Comparison of ENCODE assay signal across 1 cellular context in the genomic region with DNA sequence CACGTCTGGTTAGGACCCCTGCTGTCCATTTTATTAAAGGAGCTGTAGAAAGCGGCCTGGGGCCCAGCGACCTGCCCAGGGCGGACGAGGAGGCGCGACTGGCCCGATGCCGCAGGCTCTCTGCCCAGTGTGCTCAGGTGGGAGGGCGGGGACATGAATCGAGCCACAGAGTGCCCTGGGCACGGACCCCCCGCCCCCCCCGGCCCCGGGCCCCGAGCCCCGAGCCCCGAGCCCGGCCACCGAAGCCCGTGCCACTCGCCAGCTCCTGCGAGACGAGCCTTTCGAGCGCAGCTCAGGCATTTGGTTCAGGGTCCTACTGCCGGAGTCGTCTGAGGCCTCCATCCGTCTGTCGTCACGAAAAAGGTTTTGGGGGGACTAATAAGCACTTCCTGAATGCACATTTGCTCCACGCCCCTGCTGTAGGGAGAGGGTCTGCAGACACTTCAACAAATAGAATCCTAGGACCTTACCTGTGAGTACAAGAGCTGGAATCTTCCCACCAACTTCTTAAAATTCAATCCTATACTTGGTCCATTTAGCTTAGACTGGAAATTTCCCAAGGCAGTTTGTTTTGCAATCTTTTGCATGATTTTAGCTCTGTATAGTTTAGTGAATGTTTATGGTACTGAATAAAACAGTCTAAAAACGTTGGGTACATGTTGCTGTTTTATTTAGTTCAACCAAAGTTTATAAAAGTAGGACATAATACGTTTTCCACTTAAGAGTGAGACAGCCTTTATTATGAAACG.
A peak's percentile ranks its signal among the peaks of the same experiment; 100 is the strongest.
TF ChIP-seq lines count a peak whose summit lies in the region.

No MANE protein-coding gene starts in this region.

TF ChIP-seq in HepG2, 621 proteins besides CTCF, POLR2A, EP300 and RAD21 (continued from another document):
- TF ChIP-seq CEBPZ (IDR thresholded peaks at IDR 0.05; ENCODE audit: low read length) (no peak), KDM5A (IDR thresholded peaks at IDR 0.05; ENCODE audit: borderline replicate concordance, low read length) (peak; percentile 50; the same call in 1 of the 2 replicates), ZUFSP (CRISPR knock-in tag; IDR thresholded peaks at IDR 0.05; ENCODE audit: borderline replicate concordance) (no peak), ZNF660 (CRISPR knock-in tag; IDR thresholded peaks at IDR 0.05; ENCODE audit: borderline replicate concordance, low read depth) (0 out of 2 replicates have a peak, but pooled peaks have one; percentile 17), ZNF362 (CRISPR knock-in tag; IDR thresholded peaks at IDR 0.05; ENCODE audit: borderline replicate concordance) (0 out of 2 replicates have a peak, but pooled peaks have one; percentile 2), LCORL (IDR thresholded peaks at IDR 0.05) (no peak), LCORL (CRISPR knock-in tag; IDR thresholded peaks at IDR 0.05) (peak; percentile 9), DNMT1 (CRISPR knock-in tag; IDR thresholded peaks at IDR 0.05) (0 out of 2 replicates have a peak, but pooled peaks have one; percentile 9), ASH2L (IDR thresholded peaks at IDR 0.05; ENCODE audit: insufficient read length, low read depth, low read length) (peak; percentile 14), ZHX2 (IDR thresholded peaks at IDR 0.05; ENCODE audit: low read depth) (no peak), ZHX2 (CRISPR knock-in tag; IDR thresholded peaks at IDR 0.05; ENCODE audit: borderline replicate concordance) (0 out of 2 replicates have a peak, but pooled peaks have one; percentile 51), HDAC1 (CRISPR knock-in tag; IDR thresholded peaks at IDR 0.05) (no peak), STAG1 (CRISPR knock-in tag; IDR thresholded peaks at IDR 0.05) (peak; percentile 9; the same call in 1 of the 2 replicates), HNF1A (IDR thresholded peaks at IDR 0.05; ENCODE audit: low read depth) (0 out of 2 replicates have a peak, but pooled peaks have one; percentile 20), HNF1A (CRISPR knock-in tag; IDR thresholded peaks at IDR 0.05; ENCODE audit: borderline replicate concordance) (no peak), ZNF891 (CRISPR knock-in tag; IDR thresholded peaks at IDR 0.05) (0 out of 2 replicates have a peak, but pooled peaks have one; percentile 6), HNF1B (CRISPR knock-in tag; IDR thresholded peaks at IDR 0.05) (0 out of 2 replicates have a peak, but pooled peaks have one; percentile 2), ZSCAN29 (CRISPR knock-in tag; conservative IDR thresholded peaks at IDR 0.05) (no peak; the same call in 1 of the 2 replicates), ZEB1 (IDR thresholded peaks at IDR 0.05; ENCODE audit: insufficient replicate concordance, low read depth) (peak; percentile 20)
- TF ChIP-seq, protein P1, sequence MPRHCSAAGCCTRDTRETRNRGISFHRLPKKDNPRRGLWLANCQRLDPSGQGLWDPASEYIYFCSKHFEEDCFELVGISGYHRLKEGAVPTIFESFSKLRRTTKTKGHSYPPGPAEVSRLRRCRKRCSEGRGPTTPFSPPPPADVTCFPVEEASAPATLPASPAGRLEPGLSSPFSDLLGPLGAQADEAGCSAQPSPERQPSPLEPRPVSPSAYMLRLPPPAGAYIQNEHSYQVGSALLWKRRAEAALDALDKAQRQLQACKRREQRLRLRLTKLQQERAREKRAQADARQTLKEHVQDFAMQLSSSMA (CRISPR knock-in tag; IDR thresholded peaks at IDR 0.05) = 0 out of 2 replicates have a peak, but pooled peaks have one; percentile 24
- TF ChIP-seq, protein P2, sequence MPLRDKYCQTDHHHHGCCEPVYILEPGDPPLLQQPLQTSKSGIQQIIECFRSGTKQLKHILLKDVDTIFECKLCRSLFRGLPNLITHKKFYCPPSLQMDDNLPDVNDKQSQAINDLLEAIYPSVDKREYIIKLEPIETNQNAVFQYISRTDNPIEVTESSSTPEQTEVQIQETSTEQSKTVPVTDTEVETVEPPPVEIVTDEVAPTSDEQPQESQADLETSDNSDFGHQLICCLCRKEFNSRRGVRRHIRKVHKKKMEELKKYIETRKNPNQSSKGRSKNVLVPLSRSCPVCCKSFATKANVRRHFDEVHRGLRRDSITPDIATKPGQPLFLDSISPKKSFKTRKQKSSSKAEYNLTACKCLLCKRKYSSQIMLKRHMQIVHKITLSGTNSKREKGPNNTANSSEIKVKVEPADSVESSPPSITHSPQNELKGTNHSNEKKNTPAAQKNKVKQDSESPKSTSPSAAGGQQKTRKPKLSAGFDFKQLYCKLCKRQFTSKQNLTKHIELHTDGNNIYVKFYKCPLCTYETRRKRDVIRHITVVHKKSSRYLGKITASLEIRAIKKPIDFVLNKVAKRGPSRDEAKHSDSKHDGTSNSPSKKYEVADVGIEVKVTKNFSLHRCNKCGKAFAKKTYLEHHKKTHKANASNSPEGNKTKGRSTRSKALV (CRISPR knock-in tag; IDR thresholded peaks at IDR 0.05) = 0 out of 2 replicates have a peak, but pooled peaks have one; percentile 4
